In genomic region chr1:43952731-43953350, GRCh38 we compare ENCODE assay signal across 15 cellular contexts. TPM values are rescaled to one million over a fixed set of nuclear protein-coding genes. Genes with fewer than 3 reads are reported as not detected.
A peak's percentile ranks its signal among the peaks of the same experiment; 100 is the strongest.
DNase-seq lines count a peak whose midpoint lies in the region; ATAC-seq and TF ChIP-seq lines count a peak whose summit lies in the region.
"Had no signal": no experiment of that assay in that cellular context is flagged by ENCODE, and none has a peak within 500 bp of the region (broad histone marks: within the 10 kb centered on the region; RNA-seq: fewer than 3 reads in every experiment).

No MANE protein-coding gene starts in this region.

- H3K36me3 ChIP-seq in HEK293 (ENCODE audit: control insufficient read depth in 2 of 2, insufficient read depth in 1 of 2, low read length in 2 of 2) (peaks cover 0 to 65% of the 10 kb centered on the region in 2 experiments; a peak in 1 of 3 replicates), Caco-2 (ENCODE audit: control insufficient read depth, insufficient read depth, low read length) (no peaks in the 10 kb centered on the region)

- no peak overlapping the region for H3K4me3 ChIP-seq in HEK293 (ENCODE audit: low read depth, low read length)
- H3K4me3 ChIP-seq in dorsolateral prefrontal cortex = peak overlapping the region in 36 of 59 donors; percentile 1 to 99 (median 22)
- no peak overlapping the region for H3K4me3 ChIP-seq in Caco-2 (ENCODE audit: low read depth, low read length)

- no peak overlapping the region for H3K4me3 Mint-ChIP-seq in Caco-2 (ENCODE audit: unreplicated experiment)

- BruUV-seq in Caco-2 (replicated peaks; lab: Mats Ljungman, UMichigan) = no TSS peak

- H3K36me3 Mint-ChIP-seq in Caco-2 (ENCODE audit: insufficient read depth, unreplicated experiment) = no peaks in the 10 kb centered on the region

- no peaks in the 10 kb centered on the region for H3K4me1 Mint-ChIP-seq in Caco-2 (ENCODE audit: low read depth, unreplicated experiment)

- no peak overlapping the region for H3K27ac Mint-ChIP-seq in Caco-2 (ENCODE audit: unreplicated experiment)

- no peaks in the 10 kb centered on the region for H3K9me3 ChIP-seq in HEK293 (ENCODE audit: control insufficient read depth, insufficient read depth, low read depth, low read length)
- H3K9me3 ChIP-seq in Caco-2 = no peaks in the 10 kb centered on the region

- intact Hi-C loops in dorsolateral prefrontal cortex (cut with DNase I) = no loop called here
- intact Hi-C loops in posterior vena cava (cut with DNase I) = loop anchor here in 1 of 2 donors (5.0 kb wide), 1 partner anchor 1691 kb away; no protein-coding TSS in a partner anchor
- intact Hi-C loops in Caco-2 (cut with micrococcal nuclease; ENCODE audit: unreplicated experiment) = no loop called here

- H3K9me3 Mint-ChIP-seq in Caco-2 (ENCODE audit: unreplicated experiment) = no peaks in the 10 kb centered on the region
- H3K9me3 Mint-ChIP-seq: naive B cell had no signal

- CTCF ChIA-PET in HEK293 (lab: Yijun Ruan, JAX) (interaction anchor here (0.6 to 1.4 kb wide), 5 partner anchors 17 to 1000 kb away, joined by 3 to 5 read pairs (median 3); no protein-coding TSS in a partner anchor), Caco-2 (lab: Charles Lee) (no interaction called here)

- POLR2A ChIA-PET in HEK293 (lab: Yijun Ruan, JAX) (interaction anchor here (0.7 to 1.4 kb wide), 2 partner anchors 20 to 303 kb away, joined by 3 read pairs; partner anchors contain the start of gene KDM4A), Caco-2 (lab: Charles Lee) (no interaction called here)

- H3K4me1 ChIP-seq in HEK293 (ENCODE audit: control insufficient read depth, insufficient read depth, low read length) = peaks cover 9% of the 10 kb centered on the region
- no peaks in the 10 kb centered on the region for H3K4me1 ChIP-seq in Caco-2

- no peak for ATAC-seq in HG02759 (IDR thresholded peaks at IDR 0.05; ENCODE audit: unreplicated experiment)
- ATAC-seq in GM19324 (IDR thresholded peaks at IDR 0.05; ENCODE audit: low FRiP score, unreplicated experiment) = no peak

- H3K27me3 ChIP-seq in dorsolateral prefrontal cortex (no peaks in the 10 kb centered on the region), Caco-2 (replicated peaks; ENCODE audit: control insufficient read depth, insufficient read depth, low read length) (no peaks in the 10 kb centered on the region)
- H3K27me3 ChIP-seq: brain microvascular endothelial cell had no signal

- DNase-seq in NCI-H510A (lab: John Stamatoyannopoulos, UW) = peak; percentile 94
- DNase-seq in dorsolateral prefrontal cortex = peak in 6 of 10 donors; percentile 46 to 79 (median 64)
- DNase-seq in posterior vena cava (ENCODE audit: low spot score) = peak; percentile 64
- DNase-seq in T-helper 1 cell = no peak
- DNase-seq in Caco-2 = no peak
- DNase-seq: activated CD4-positive, CD25-positive, alpha-beta regulatory T cell; brain microvascular endothelial cell; naive B cell; NCI-H1694 treated with DMSO at 0.1 percent for 48 hours; SHP77 had no signal

- no peak overlapping the region for H3K27ac ChIP-seq in HEK293 (ENCODE audit: extremely low read depth, low read depth, low read length)
- peak overlapping the region; percentile 88 to 100 (median 99) for H3K27ac ChIP-seq in dorsolateral prefrontal cortex
- H3K27ac ChIP-seq: brain microvascular endothelial cell, C4-2B had no signal

- TF ChIP-seq CTCF in HEK293 (tag by site-specific recombination; IDR thresholded peaks at IDR 0.05) (no peak), dorsolateral prefrontal cortex (IDR thresholded peaks at IDR 0.05 in 54 of 56, conservative IDR thresholded peaks at IDR 0.05 in 2 of 56; ENCODE audit: low read depth in 1 of 56, partially characterized antibody in 56 of 56) (no peak), Caco-2 (IDR thresholded peaks at IDR 0.05; ENCODE audit: insufficient read depth in 1 of 2, low read depth in 1 of 2, low read length in 1 of 2, severe bottlenecking in 1 of 2, unreplicated experiment in 1 of 2) (no peak)

- no peaks in the 10 kb centered on the region for H3K27me3 Mint-ChIP-seq in Caco-2 (ENCODE audit: insufficient read depth, unreplicated experiment)
- H3K27me3 Mint-ChIP-seq: naive B cell had no signal

TF ChIP-seq in HEK293, 187 proteins besides CTCF, POLR2A, EP300 and RAD21 (continues in another document):
- TF ChIP-seq ZNF548 (tag by site-specific recombination; IDR thresholded peaks at IDR 0.05) (no peak), KLF1 (tag by site-specific recombination; IDR thresholded peaks at IDR 0.05) (peak; percentile 62), ZBTB1 (tag by site-specific recombination; IDR thresholded peaks at IDR 0.05) (no peak), KLF8 (tag by site-specific recombination; IDR thresholded peaks at IDR 0.05) (no peak), ZNF792 (tag by site-specific recombination; IDR thresholded peaks at IDR 0.05) (no peak), ZNF138 (tag by site-specific recombination; IDR thresholded peaks at IDR 0.05; ENCODE audit: borderline replicate concordance) (no peak), TRIM28 (IDR thresholded peaks at IDR 0.05; ENCODE audit: borderline replicate concordance, low read length) (0 out of 2 replicates have a peak, but pooled peaks have one; percentile 40), WT1 (tag by site-specific recombination; IDR thresholded peaks at IDR 0.05) (no peak), ZNF146 (tag by site-specific recombination; IDR thresholded peaks at IDR 0.05) (no peak), INSM2 (tag by site-specific recombination; IDR thresholded peaks at IDR 0.05) (no peak), ZNF214 (tag by site-specific recombination; IDR thresholded peaks at IDR 0.05; ENCODE audit: borderline replicate concordance) (no peak), ZNF184 (tag by site-specific recombination; IDR thresholded peaks at IDR 0.05) (no peak), ZBTB8A (tag by site-specific recombination; IDR thresholded peaks at IDR 0.05) (peak; percentile 53), KLF9 (tag by site-specific recombination; IDR thresholded peaks at IDR 0.05; ENCODE audit: low read depth) (no peak), ZFP69B (tag by site-specific recombination; IDR thresholded peaks at IDR 0.05) (no peak), ZNF776 (tag by site-specific recombination; IDR thresholded peaks at IDR 0.05; ENCODE audit: borderline replicate concordance) (no peak), ZNF223 (tag by site-specific recombination; IDR thresholded peaks at IDR 0.05) (no peak), KLF16 (tag by site-specific recombination; IDR thresholded peaks at IDR 0.05) (no peak)
- TF ChIP-seq, protein P1, sequence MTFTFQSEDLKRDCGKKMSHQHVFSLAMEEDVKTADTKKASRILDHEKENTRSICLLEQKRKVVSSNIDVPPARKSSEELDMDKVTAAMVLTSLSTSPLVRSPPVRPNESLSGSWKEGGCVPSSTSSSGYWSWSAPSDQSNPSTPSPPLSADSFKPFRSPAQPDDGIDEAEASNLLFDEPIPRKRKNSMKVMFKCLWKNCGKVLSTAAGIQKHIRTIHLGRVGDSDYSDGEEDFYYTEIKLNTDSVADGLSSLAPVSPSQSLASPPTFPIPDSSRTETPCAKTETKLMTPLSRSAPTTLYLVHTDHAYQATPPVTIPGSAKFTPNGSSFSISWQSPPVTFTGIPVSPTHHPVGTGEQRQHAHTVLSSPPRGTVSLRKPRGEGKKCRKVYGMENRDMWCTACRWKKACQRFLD (tag by site-specific recombination; IDR thresholded peaks at IDR 0.05) = no peak
- TF ChIP-seq, protein P2, sequence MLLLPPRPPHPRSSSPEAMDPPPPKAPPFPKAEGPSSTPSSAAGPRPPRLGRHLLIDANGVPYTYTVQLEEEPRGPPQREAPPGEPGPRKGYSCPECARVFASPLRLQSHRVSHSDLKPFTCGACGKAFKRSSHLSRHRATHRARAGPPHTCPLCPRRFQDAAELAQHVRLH (tag by site-specific recombination; IDR thresholded peaks at IDR 0.05) = no peak
- TF ChIP-seq, protein P3, sequence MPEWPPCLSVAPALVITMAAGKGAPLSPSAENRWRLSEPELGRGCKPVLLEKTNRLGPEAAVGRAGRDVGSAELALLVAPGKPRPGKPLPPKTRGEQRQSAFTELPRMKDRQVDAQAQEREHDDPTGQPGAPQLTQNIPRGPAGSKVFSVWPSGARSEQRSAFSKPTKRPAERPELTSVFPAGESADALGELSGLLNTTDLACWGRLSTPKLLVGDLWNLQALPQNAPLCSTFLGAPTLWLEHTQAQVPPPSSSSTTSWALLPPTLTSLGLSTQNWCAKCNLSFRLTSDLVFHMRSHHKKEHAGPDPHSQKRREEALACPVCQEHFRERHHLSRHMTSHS (tag by site-specific recombination; IDR thresholded peaks at IDR 0.05) = no peak

RNA-seq across cellular contexts. Expression of gene IPO13, which starts 6.1 kb away (rescaled TPM):
- total RNA-seq in dorsolateral prefrontal cortex = 100 to 1,000 TPM in 51 of 120 experiments, 10 to 100 TPM in 69; 48.0 to 243 (median 94.5) TPM
- 10 to 100 TPM; 20.4 to 21.8 TPM for total RNA-seq in posterior vena cava
- 14.1 and 15.9 TPM in 2 replicates for total RNA-seq in Caco-2 (2022)

RNA-seq across cellular contexts. Expression of gene DPH2, which starts 17.0 kb away (rescaled TPM):
- total RNA-seq in dorsolateral prefrontal cortex = 10 to 100 TPM; 12.0 to 31.1 (median 20.7) TPM
- total RNA-seq in posterior vena cava = 10 to 100 TPM; 13.5 to 14.5 TPM
- total RNA-seq in Caco-2 (2022) = 29.0 and 29.5 TPM in 2 replicates

RNA-seq across cellular contexts. Expression of gene ARTN, which starts 19.2 kb away (rescaled TPM):
- total RNA-seq in dorsolateral prefrontal cortex = 1 to 10 TPM in 86 of 120 experiments, under 1 TPM in 30, not detected in 4; 0.28 to 6.5 (median 1.4) TPM
- 1 to 10 TPM; 2.5 to 4.2 TPM for total RNA-seq in posterior vena cava
- total RNA-seq in Caco-2 (2022) = 0.26 TPM in 1 of 2 replicates, not detected in the other
- total RNA-seq: HT-29 had no signal

RNA-seq across cellular contexts. Expression of gene ATP6V0B, which starts 21.9 kb away (rescaled TPM):
- total RNA-seq in dorsolateral prefrontal cortex (100 to 1,000 TPM; 112 to 276 (median 202) TPM), posterior vena cava (10 to 100 TPM; 69.4 to 77.4 TPM), Caco-2 (2022) (89.9 and 91.2 TPM in 2 replicates)

RNA-seq across cellular contexts. Expression of gene B4GALT2, which starts 26.2 kb away (rescaled TPM):
- total RNA-seq in dorsolateral prefrontal cortex = 10 to 100 TPM; 33.5 to 97.8 (median 48.8) TPM
- 10 to 100 TPM; 39.0 to 45.7 TPM for total RNA-seq in posterior vena cava
- 28.6 and 31.5 TPM in 2 replicates for total RNA-seq in Caco-2 (2022)

Comparison
In these comparisons a context has a peak if more than half of its experiments do, and no peak if none do; other contexts are left out.
1. H3K4me3 ChIP-seq: peak in dorsolateral prefrontal cortex (36 of 59); none in HEK293 (single experiment) and Caco-2 (single experiment).
2. DNase-seq: peak in NCI-H510A (single experiment), dorsolateral prefrontal cortex (6 of 10) and posterior vena cava (single experiment); none in T-helper 1 cell (0 of 5) and Caco-2 (0 of 2).